ENCODE assay signal across 8 cellular contexts in genomic region chr17:38749222-38750043, GRCh38. TPM values are rescaled to one million over a fixed set of nuclear protein-coding genes. Genes with fewer than 3 reads are reported as not detected.
DNase-seq lines count a peak whose midpoint lies in the region; ATAC-seq, FAIRE-seq and TF ChIP-seq lines count a peak whose summit lies in the region.

No MANE protein-coding gene starts in this region.

- 9% methylated on average over 72 of the region's 79 CpGs for WGBS in GM12878 (ENCODE audit: insufficient coverage, insufficient replicate concordance, low lambda C conversion rate, missing lambda C conversion rate)
- 1% methylated on average over 79 of the region's 79 CpGs for WGBS in sigmoid colon, 2 donors

- peaks cover 45% of the 10 kb centered on the region for H3K79me2 ChIP-seq in GM12878 (ENCODE audit: control insufficient read depth, insufficient read depth, low read length)

- peaks cover 8% of the 10 kb centered on the region; the same call in 1 of the 2 replicates for H3K9me3 ChIP-seq in AG04450 (ENCODE audit: control insufficient read depth, insufficient read depth, low read length)
- H3K9me3 ChIP-seq in GM12878 (replicated peaks; ENCODE audit: control insufficient read depth, insufficient read depth, low read length), result no peaks in the 10 kb centered on the region
- no peaks in the 10 kb centered on the region for H3K9me3 ChIP-seq in iPS-18a (ENCODE audit: control insufficient read depth, low read depth, low read length)
- H3K9me3 ChIP-seq in sigmoid colon, result no peaks in the 10 kb centered on the region

- POLR2A ChIA-PET in AG04450 (lab: Yijun Ruan, JAX), result interaction anchor here (0.6 to 0.7 kb wide), 2 partner anchors 42 to 121 kb away, joined by 3 to 4 read pairs; no protein-coding TSS in a partner anchor
- POLR2A ChIA-PET in GM12878 (lab: Charles Lee), result interaction anchor here (0.6 to 0.9 kb wide), 4 partner anchors 20 to 1186 kb away, joined by 3 to 5 read pairs (median 4); no protein-coding TSS in a partner anchor

- intact Hi-C loops in GM12878 (cut with micrococcal nuclease; ENCODE audit: unreplicated experiment) (no loop called here), sigmoid colon (cut with DNase I) (loop anchor here (2.0 kb wide), 1 partner anchor 19 kb away; the partner anchor contains the start of gene CISD3)

- H3K27ac ChIP-seq in AG04450 (ENCODE audit: low read depth, low read length) (peak overlapping the region; percentile 39), GM12878 (ENCODE audit: control insufficient read depth, insufficient read depth) (peak overlapping the region; percentile 51), iPS-18a (ENCODE audit: low read length) (no peak overlapping the region), sigmoid colon (peak overlapping the region; percentile 86 to 94 (median 89))

- no peak for FAIRE-seq in GM12878 (lab: Jason Lieb, UNC)

- SMC1A ChIA-PET in GM12878 (lab: Charles Lee; ENCODE audit: uncharacterized antibody, unreplicated experiment), result interaction anchor here (0.9 to 2.6 kb wide), 5 partner anchors 15 to 83 kb away, joined by 3 to 9 read pairs (median 4); partner anchors contain the start of gene MLLT6

- H3K4me1 ChIP-seq in GM12878 (ENCODE audit: control insufficient read depth, insufficient read depth, low read length) (peaks cover 30% of the 10 kb centered on the region), iPS-18a (ENCODE audit: control insufficient read depth, low read depth, low read length) (peaks cover 29% of the 10 kb centered on the region), sigmoid colon (peaks cover 0 to 76% (median 67%) of the 10 kb centered on the region in 4 donors)

- no peak for DNase-seq in AG04450 (ENCODE audit: low read depth, low spot score)
- peak; percentile 74 for DNase-seq in GM13976 (ENCODE audit: low spot score)
- DNase-seq in NCI-H69 (lab: John Stamatoyannopoulos, UW), result peak; percentile 92
- DNase-seq in GM12878 (ENCODE audit: low read depth, low spot score), result no peak
- DNase-seq in sigmoid colon, result peak; percentile 95

- H3K9ac ChIP-seq in GM12878 (ENCODE audit: control insufficient read depth, insufficient read depth, low read length), result peak overlapping the region; percentile 61; the same call in 1 of the 2 replicates
- peak overlapping the region; percentile 76 for H3K9ac ChIP-seq in iPS-18a (ENCODE audit: low read length)

- ATAC-seq in GM12878 (peak; percentile 9), HG03520 (IDR thresholded peaks at IDR 0.05; ENCODE audit: unreplicated experiment) (no peak), HG02759 (IDR thresholded peaks at IDR 0.05; ENCODE audit: unreplicated experiment) (no peak)

- in situ Hi-C loops in GM13976 (cut with MboI; ENCODE audit: low sequenced_read_pairs, unreplicated experiment), result no loop called here
- in situ Hi-C loops in GM12878 (cut with MboI), result loop anchor here (10.0 kb wide), 1 partner anchor 405 kb away; the partner anchor contains the start of gene PLXDC1

- no peaks in the 10 kb centered on the region for H4K20me1 ChIP-seq in GM12878 (ENCODE audit: control insufficient read depth, insufficient read depth)

- peak overlapping the region; percentile 37; the same call in 1 of the 2 replicates for H2AFZ ChIP-seq in GM12878 (ENCODE audit: control insufficient read depth, low read depth, low read length)

- peak overlapping the region; percentile 96 for H3K4me2 ChIP-seq in GM12878 (ENCODE audit: control insufficient read depth, insufficient read depth)

- H3K4me3 ChIP-seq in AG04450 (ENCODE audit: low read depth, low read length) (peak overlapping the region; percentile 85), GM12878 (peak overlapping the region; percentile 70), iPS-18a (ENCODE audit: low read length) (peak overlapping the region; percentile 74), sigmoid colon (peak overlapping the region; percentile 60 to 82 (median 74))

- BruUV-seq in GM12878 (replicated peaks; lab: Mats Ljungman, UMichigan), result TSS peak; percentile 72

- TF ChIP-seq POLR2A in GM12878 (IDR thresholded peaks at IDR 0.05; ENCODE audit: low read depth, low read length) (no peak), sigmoid colon (IDR thresholded peaks at IDR 0.05) (peak; percentile 51 to 52)

- TF ChIP-seq RAD21 in GM12878 (IDR thresholded peaks at IDR 0.05; ENCODE audit: insufficient read depth, low read depth, low read length), result no peak

- TF ChIP-seq EP300 in GM12878 (IDR thresholded peaks at IDR 0.05; ENCODE audit: borderline replicate concordance in 1 of 2, control insufficient read depth in 1 of 2, low read depth in 2 of 2, low read length in 2 of 2), result no peak
- peak in 1 of 4 donors; percentile 33 for TF ChIP-seq EP300 in sigmoid colon (IDR thresholded peaks at IDR 0.05)

- H3K27me3 ChIP-seq in AG04450 (ENCODE audit: control insufficient read depth, insufficient read depth, low read length) (no peaks in the 10 kb centered on the region), GM12878 (replicated peaks in 1 of 2; ENCODE audit: control insufficient read depth in 2 of 2, insufficient read depth in 2 of 2, low read length in 1 of 2) (no peaks in the 10 kb centered on the region; a peak in 1 of 4 replicates), iPS-18a (ENCODE audit: control insufficient read depth, insufficient read depth, low read length) (peaks cover 13% of the 10 kb centered on the region), sigmoid colon (peaks cover 0 to 26% (median 0%) of the 10 kb centered on the region in 3 donors)

- RAD21 ChIA-PET in GM12878 (lab: Charles Lee; ENCODE audit: unreplicated experiment), result interaction anchor here (0.6 to 0.7 kb wide), 2 partner anchors 146 to 190 kb away, joined by 3 to 4 read pairs; no protein-coding TSS in a partner anchor

- CTCF ChIA-PET in AG04450 (lab: Charles Lee) (interaction anchor here (0.6 kb wide), 1 partner anchor 117 kb away, joined by 4 read pairs; no protein-coding TSS in a partner anchor), GM12878 (lab: Yijun Ruan, JAX) (interaction anchor here (1.1 kb wide), 1 partner anchor 120 kb away, joined by 4 read pairs; the partner anchor contains the start of gene LASP1)

- no peaks in the 10 kb centered on the region; a peak in 2 of 4 replicates for H3K36me3 ChIP-seq in GM12878 (ENCODE audit: control insufficient read depth in 2 of 2, insufficient read depth in 2 of 2, low read length in 1 of 2)
- no peaks in the 10 kb centered on the region for H3K36me3 ChIP-seq in iPS-18a (ENCODE audit: control insufficient read depth, low read depth, low read length)
- peaks cover 0 to 8% (median 1%) of the 10 kb centered on the region in 4 donors for H3K36me3 ChIP-seq in sigmoid colon

- TF ChIP-seq CTCF in AG04450 (IDR thresholded peaks at IDR 0.05; ENCODE audit: low read depth, low read length) (no peak), GM13976 (IDR thresholded peaks at IDR 0.05; ENCODE audit: borderline replicate concordance, control extremely low read depth, extremely low read depth, insufficient read depth, missing control alignments) (no peak), GM12878 (IDR thresholded peaks at IDR 0.05 in 2 of 3, conservative IDR thresholded peaks at IDR 0.05 in 1 of 3; ENCODE audit: control insufficient read depth in 2 of 3, extremely low read depth in 1 of 3, insufficient read depth in 1 of 3, low read depth in 3 of 3, low read length in 3 of 3) (no peak), sigmoid colon (IDR thresholded peaks at IDR 0.05) (no peak)

RNA-seq across cellular contexts. Expression of gene PCGF2, which starts 1.3 kb away (rescaled TPM):
- 13.5 and 18.0 TPM in 2 replicates for polyA plus RNA-seq in AG04450 (2011; rRNA removed)
- 19.4 and 29.5 TPM in 2 replicates for polyA minus RNA-seq in AG04450 (2011; rRNA and poly(A)+ RNA removed)
- 12.2 and 12.6 TPM in 2 replicates for total RNA-seq in GM12878 (2013; cell fraction: nucleolus; rRNA removed)
- total RNA-seq in GM12878 (2014; rRNA removed), result 3.7 and 4.5 TPM in 2 replicates
- 2.7 and 3.1 TPM in 2 replicates for total RNA-seq in GM12878 (2014; rRNA removed; fragmentation: Illumina TruSeq; extraction: Trizol)
- 35.6 and 40.4 TPM in 2 replicates for total RNA-seq in GM12878 (2021)
- 4.3 TPM for polyA plus RNA-seq in GM12878 (2011; ENCODE audit: low read depth)
- 7.9 and 15.1 TPM in 2 replicates for polyA plus RNA-seq in GM12878 (2011; rRNA removed)
- polyA plus RNA-seq in GM12878 (2011; cell fraction: cytosol; rRNA removed), result 19.1 and 22.0 TPM in 2 replicates
- polyA plus RNA-seq in GM12878 (2011; cell fraction: nucleus; rRNA removed), result 63.1 and 79.6 TPM in 2 replicates
- polyA plus RNA-seq in GM12878 (2012), result 12.7 TPM in 2 replicates
- 6.4 and 10.1 TPM in 2 replicates for polyA plus RNA-seq in GM12878 (2014; fragmentation: Illumina TruSeq; extraction: Trizol)
- polyA plus RNA-seq in GM12878 (2014; fragmentation: Nextera tagmentation; extraction: Ambion mirVana), result 1 to 10 TPM; 3.1 to 9.8 TPM
- polyA plus RNA-seq in GM12878 (2014; rRNA removed), result 14.2 and 15.5 TPM in 2 replicates
- 1 to 10 TPM; 3.0 to 4.1 TPM for polyA plus RNA-seq in GM12878 (2016; fragmentation: Nextera tagmentation; extraction: Ambion mirVana)
- 9.5 and 13.7 TPM in 2 replicates for polyA minus RNA-seq in GM12878 (2011; rRNA and poly(A)+ RNA removed)
- 16.6 and 20.1 TPM in 2 replicates for polyA minus RNA-seq in GM12878 (2011; cell fraction: cytosol; rRNA and poly(A)+ RNA removed)
- polyA minus RNA-seq in GM12878 (2011; cell fraction: nucleus; rRNA and poly(A)+ RNA removed), result 6.2 and 14.6 TPM in 2 replicates
- total RNA-seq in sigmoid colon, result 1 to 10 TPM; 4.3 to 8.9 (median 5.6) TPM
- polyA plus RNA-seq in sigmoid colon, result 10 to 100 TPM; 19.6 to 32.6 (median 22.8) TPM

RNA-seq across cellular contexts. Expression of gene PSMB3, which starts 3.1 kb away (rescaled TPM):
- 234 and 276 TPM in 2 replicates for polyA plus RNA-seq in AG04450 (2011; rRNA removed)
- polyA minus RNA-seq in AG04450 (2011; rRNA and poly(A)+ RNA removed), result 220 and 283 TPM in 2 replicates
- total RNA-seq in GM12878 (2013; cell fraction: nucleolus; rRNA removed), result 29.4 and 31.3 TPM in 2 replicates
- 420 and 425 TPM in 2 replicates for total RNA-seq in GM12878 (2014; rRNA removed)
- total RNA-seq in GM12878 (2014; rRNA removed; fragmentation: Illumina TruSeq; extraction: Trizol), result 331 and 348 TPM in 2 replicates
- 298 and 300 TPM in 2 replicates for total RNA-seq in GM12878 (2021)
- 132 TPM for polyA plus RNA-seq in GM12878 (2011; ENCODE audit: low read depth)
- 295 and 448 TPM in 2 replicates for polyA plus RNA-seq in GM12878 (2011; rRNA removed)
- polyA plus RNA-seq in GM12878 (2011; cell fraction: cytosol; rRNA removed), result 846 and 874 TPM in 2 replicates
- 298 and 385 TPM in 2 replicates for polyA plus RNA-seq in GM12878 (2011; cell fraction: nucleus; rRNA removed)
- polyA plus RNA-seq in GM12878 (2012), result 170 and 184 TPM in 2 replicates
- 277 and 353 TPM in 2 replicates for polyA plus RNA-seq in GM12878 (2014; fragmentation: Illumina TruSeq; extraction: Trizol)
- polyA plus RNA-seq in GM12878 (2014; fragmentation: Nextera tagmentation; extraction: Ambion mirVana), result 1,000 to 10,000 TPM; 1,622 to 2,130 TPM
- 499 and 533 TPM in 2 replicates for polyA plus RNA-seq in GM12878 (2014; rRNA removed)
- polyA plus RNA-seq in GM12878 (2016; fragmentation: Nextera tagmentation; extraction: Ambion mirVana), result 100 to 1,000 TPM; 612 to 643 TPM
- 289 and 473 TPM in 2 replicates for polyA minus RNA-seq in GM12878 (2011; rRNA and poly(A)+ RNA removed)
- 93.5 and 120 TPM in 2 replicates for polyA minus RNA-seq in GM12878 (2011; cell fraction: cytosol; rRNA and poly(A)+ RNA removed)
- 44.1 and 76.5 TPM in 2 replicates for polyA minus RNA-seq in GM12878 (2011; cell fraction: nucleus; rRNA and poly(A)+ RNA removed)
- 100 to 1,000 TPM; 135 to 198 (median 153) TPM for total RNA-seq in sigmoid colon
- polyA plus RNA-seq in sigmoid colon, result 100 to 1,000 TPM; 246 to 280 (median 258) TPM

RNA-seq across cellular contexts. Expression of gene CISD3, which starts 19.3 kb away (rescaled TPM):
- polyA plus RNA-seq in AG04450 (2011; rRNA removed) (6.5 and 9.8 TPM in 2 replicates), GM12878 (2011; rRNA removed) (3.9 and 6.0 TPM in 2 replicates), GM12878 (2014; fragmentation: Illumina TruSeq; extraction: Trizol) (2.9 and 4.3 TPM in 2 replicates), GM12878 (2014; fragmentation: Nextera tagmentation; extraction: Ambion mirVana) (1 to 10 TPM; 2.6 to 5.3 TPM), GM12878 (2014; rRNA removed) (23.5 and 24.1 TPM in 2 replicates), GM12878 (2016; fragmentation: Nextera tagmentation; extraction: Ambion mirVana) (10 to 100 TPM; 34.1 to 38.1 TPM), sigmoid colon (100 to 1,000 TPM; 104 to 115 (median 108) TPM)
- polyA minus RNA-seq in AG04450 (2011; rRNA and poly(A)+ RNA removed), result 2.7 and 2.8 TPM in 2 replicates
- total RNA-seq in GM12878 (2013; cell fraction: nucleolus; rRNA removed), result 1.1 and 2.4 TPM in 2 replicates
- total RNA-seq in GM12878 (2014; rRNA removed) (6.7 and 9.0 TPM in 2 replicates), GM12878 (2014; rRNA removed; fragmentation: Illumina TruSeq; extraction: Trizol) (4.3 and 7.3 TPM in 2 replicates), GM12878 (2021) (25.4 and 28.5 TPM in 2 replicates), sigmoid colon (10 to 100 TPM in 3 of 4 donors, 1 to 10 TPM in 1; 9.2 to 19.3 (median 14.6) TPM)
- 2.6 TPM for polyA plus RNA-seq in GM12878 (2011; ENCODE audit: low read depth)
- polyA plus RNA-seq in GM12878 (2011; cell fraction: cytosol; rRNA removed), result 3.7 and 9.2 TPM in 2 replicates
- 3.8 and 5.0 TPM in 2 replicates for polyA plus RNA-seq in GM12878 (2011; cell fraction: nucleus; rRNA removed)
- 5.9 and 6.7 TPM in 2 replicates for polyA plus RNA-seq in GM12878 (2012)
- 1.0 and 2.7 TPM in 2 replicates for polyA minus RNA-seq in GM12878 (2011; rRNA and poly(A)+ RNA removed)
- 0.83 and 1.1 TPM in 2 replicates for polyA minus RNA-seq in GM12878 (2011; cell fraction: cytosol; rRNA and poly(A)+ RNA removed)
- 2.2 and 2.7 TPM in 2 replicates for polyA minus RNA-seq in GM12878 (2011; cell fraction: nucleus; rRNA and poly(A)+ RNA removed)

RNA-seq across cellular contexts. Expression of gene MLLT6, which starts 44.4 kb away (rescaled TPM):
- polyA plus RNA-seq in AG04450 (2011; rRNA removed), result 16.4 and 17.3 TPM in 2 replicates
- polyA minus RNA-seq in AG04450 (2011; rRNA and poly(A)+ RNA removed), result 26.2 and 35.4 TPM in 2 replicates
- 281 and 323 TPM in 2 replicates for total RNA-seq in GM12878 (2013; cell fraction: nucleolus; rRNA removed)
- 44.2 and 46.0 TPM in 2 replicates for total RNA-seq in GM12878 (2014; rRNA removed)
- 29.0 and 31.2 TPM in 2 replicates for total RNA-seq in GM12878 (2014; rRNA removed; fragmentation: Illumina TruSeq; extraction: Trizol)
- total RNA-seq in GM12878 (2021), result 89.0 and 105 TPM in 2 replicates
- polyA plus RNA-seq in GM12878 (2011; ENCODE audit: low read depth), result 26.0 TPM
- polyA plus RNA-seq in GM12878 (2011; rRNA removed), result 33.8 and 47.5 TPM in 2 replicates
- 31.7 and 44.9 TPM in 2 replicates for polyA plus RNA-seq in GM12878 (2011; cell fraction: cytosol; rRNA removed)
- 244 and 265 TPM in 2 replicates for polyA plus RNA-seq in GM12878 (2011; cell fraction: nucleus; rRNA removed)
- 55.5 and 60.9 TPM in 2 replicates for polyA plus RNA-seq in GM12878 (2012)
- 35.2 and 43.6 TPM in 2 replicates for polyA plus RNA-seq in GM12878 (2014; fragmentation: Illumina TruSeq; extraction: Trizol)
- polyA plus RNA-seq in GM12878 (2014; fragmentation: Nextera tagmentation; extraction: Ambion mirVana), result 1 to 10 TPM; 4.8 to 4.9 TPM
- polyA plus RNA-seq in GM12878 (2014; rRNA removed), result 75.7 and 82.4 TPM in 2 replicates
- polyA plus RNA-seq in GM12878 (2016; fragmentation: Nextera tagmentation; extraction: Ambion mirVana), result 1 to 10 TPM; 7.2 to 8.2 TPM
- polyA minus RNA-seq in GM12878 (2011; rRNA and poly(A)+ RNA removed), result 59.4 and 104 TPM in 2 replicates
- 30.6 and 31.9 TPM in 2 replicates for polyA minus RNA-seq in GM12878 (2011; cell fraction: cytosol; rRNA and poly(A)+ RNA removed)
- polyA minus RNA-seq in GM12878 (2011; cell fraction: nucleus; rRNA and poly(A)+ RNA removed), result 72.8 and 128 TPM in 2 replicates
- total RNA-seq in sigmoid colon, result 10 to 100 TPM; 48.9 to 90.3 (median 69.9) TPM
- polyA plus RNA-seq in sigmoid colon, result 10 to 100 TPM; 15.3 to 86.5 (median 16.2) TPM

RNA-seq across cellular contexts. Expression of gene PIP4K2B, which starts 49.9 kb away (rescaled TPM):
- polyA plus RNA-seq in AG04450 (2011; rRNA removed), result 36.8 and 38.6 TPM in 2 replicates
- polyA minus RNA-seq in AG04450 (2011; rRNA and poly(A)+ RNA removed), result 59.5 and 82.8 TPM in 2 replicates
- total RNA-seq in GM12878 (2013; cell fraction: nucleolus; rRNA removed), result 16.4 and 17.1 TPM in 2 replicates
- total RNA-seq in GM12878 (2014; rRNA removed), result 15.3 and 15.8 TPM in 2 replicates
- 18.1 and 22.0 TPM in 2 replicates for total RNA-seq in GM12878 (2014; rRNA removed; fragmentation: Illumina TruSeq; extraction: Trizol)
- total RNA-seq in GM12878 (2021), result 30.2 and 30.3 TPM in 2 replicates
- polyA plus RNA-seq in GM12878 (2011; ENCODE audit: low read depth), result 9.9 TPM
- polyA plus RNA-seq in GM12878 (2011; rRNA removed), result 16.7 and 22.4 TPM in 2 replicates
- polyA plus RNA-seq in GM12878 (2011; cell fraction: cytosol; rRNA removed), result 21.2 and 23.6 TPM in 2 replicates
- polyA plus RNA-seq in GM12878 (2011; cell fraction: nucleus; rRNA removed), result 31.4 and 35.1 TPM in 2 replicates
- polyA plus RNA-seq in GM12878 (2012), result 13.5 and 17.1 TPM in 2 replicates
- polyA plus RNA-seq in GM12878 (2014; fragmentation: Illumina TruSeq; extraction: Trizol), result 24.8 and 26.6 TPM in 2 replicates
- polyA plus RNA-seq in GM12878 (2014; fragmentation: Nextera tagmentation; extraction: Ambion mirVana), result 1 to 10 TPM; 3.8 to 4.0 TPM
- polyA plus RNA-seq in GM12878 (2014; rRNA removed), result 21.1 and 24.5 TPM in 2 replicates
- polyA plus RNA-seq in GM12878 (2016; fragmentation: Nextera tagmentation; extraction: Ambion mirVana), result 1 to 10 TPM; 8.2 to 8.5 TPM
- 48.0 and 58.2 TPM in 2 replicates for polyA minus RNA-seq in GM12878 (2011; rRNA and poly(A)+ RNA removed)
- 10.4 and 10.9 TPM in 2 replicates for polyA minus RNA-seq in GM12878 (2011; cell fraction: cytosol; rRNA and poly(A)+ RNA removed)
- polyA minus RNA-seq in GM12878 (2011; cell fraction: nucleus; rRNA and poly(A)+ RNA removed), result 6.0 and 7.9 TPM in 2 replicates
- 10 to 100 TPM; 44.1 to 50.1 (median 44.6) TPM for total RNA-seq in sigmoid colon
- 10 to 100 TPM in 1 of 3 donors, 1 to 10 TPM in 2; 5.1 to 21.6 (median 6.6) TPM for polyA plus RNA-seq in sigmoid colon

Comparison
In these comparisons a context has a peak if more than half of its experiments do, and no peak if none do; other contexts are left out.
1. DNase-seq: peak in GM13976 (single experiment), NCI-H69 (single experiment) and sigmoid colon (single experiment); none in AG04450 (single experiment) and GM12878 (single experiment).
2. Peak in every context shown above with its lines, with median percentiles within 50 percentile points of each other: H3K4me3 ChIP-seq.